Comparison of ENCODE assay signal across 14 cellular contexts in the genomic region with DNA sequence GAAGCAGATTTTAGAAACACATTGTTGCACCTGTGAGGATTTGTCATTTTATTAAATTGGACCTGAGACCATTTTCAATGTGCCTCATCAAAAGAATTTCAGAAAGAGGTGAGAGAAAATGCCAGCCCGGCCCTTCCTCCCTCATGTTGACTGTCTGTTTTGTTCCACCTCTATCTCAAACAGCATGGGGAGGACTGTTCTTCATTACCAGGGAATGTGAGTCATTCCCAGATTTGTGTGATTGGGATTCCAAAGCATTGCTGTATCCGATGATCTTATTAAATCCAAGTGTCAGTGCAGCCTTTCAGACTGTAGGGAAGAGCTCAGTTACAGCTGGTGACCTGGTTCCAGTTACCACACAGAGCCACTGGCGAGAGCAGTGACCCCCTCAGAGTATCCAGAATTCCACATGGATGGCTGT. TPM values are rescaled to one million over a fixed set of nuclear protein-coding genes. Genes with fewer than 3 reads are reported as not detected.
DNase-seq lines count a peak whose midpoint lies in the region; ATAC-seq, FAIRE-seq and TF ChIP-seq lines count a peak whose summit lies in the region.
"Had no signal": no experiment of that assay in that cellular context is flagged by ENCODE, and none has a peak within 500 bp of the region (broad histone marks: within the 10 kb centered on the region; RNA-seq: fewer than 3 reads in every experiment).

No MANE protein-coding gene starts in this region.

- no peaks in the 10 kb centered on the region for H3K79me2 ChIP-seq in GM23248 (ENCODE audit: insufficient read depth)

- H3K4me3 ChIP-seq in GM23248 (peak overlapping the region; percentile 40), bronchial epithelial cell (ENCODE audit: low read depth, low read length) (no peak overlapping the region), subcutaneous abdominal adipose tissue (ENCODE audit: low read depth in 1 of 5, low read length in 5 of 5) (no peak overlapping the region)

- H3K27ac ChIP-seq in GM23248, result peak overlapping the region; percentile 70
- H3K27ac ChIP-seq in subcutaneous abdominal adipose tissue (ENCODE audit: low read depth, low read length), result peak overlapping the region; percentile 32

- H4K20me1 ChIP-seq in GM23248 (ENCODE audit: insufficient read depth), result no peaks in the 10 kb centered on the region

- POLR2A ChIA-PET in WTC11 (lab: Charles Lee), result no interaction called here

- TF ChIP-seq CTCF in bronchial epithelial cell (IDR thresholded peaks at IDR 0.05; ENCODE audit: insufficient read depth, low read length, severe bottlenecking), result no peak
- TF ChIP-seq CTCF in WTC11 (IDR thresholded peaks at IDR 0.05), result no peak

- H3K36me3 ChIP-seq in GM23248 (ENCODE audit: low read depth) (no peaks in the 10 kb centered on the region), bronchial epithelial cell (ENCODE audit: control insufficient read depth, insufficient read depth, low read length) (no peaks in the 10 kb centered on the region), subcutaneous abdominal adipose tissue (ENCODE audit: control insufficient read depth in 5 of 5, insufficient read depth in 5 of 5, low read length in 5 of 5) (peaks cover 0 to 12% (median 7%) of the 10 kb centered on the region in 5 donors)

- H3F3A ChIP-seq in GM23248 (ENCODE audit: insufficient read depth), result peaks cover 15% of the 10 kb centered on the region

- H3K36me3 Mint-ChIP-seq in WTC11, result no peaks in the 10 kb centered on the region
- H3K36me3 Mint-ChIP-seq: activated naive CD4-positive, alpha-beta T cell treated with anti-CD3 and anti-CD28 coated beads, Interleukin-2, amount 10 ng/mL, durations not matched to agents 7 days and 5 days had no signal

- no peaks in the 10 kb centered on the region for H3K27me3 Mint-ChIP-seq in WTC11 (ENCODE audit: low read depth)
- H3K27me3 Mint-ChIP-seq: type B pancreatic cell had no signal

- H3K27ac Mint-ChIP-seq in WTC11, result no peak overlapping the region
- H3K27ac Mint-ChIP-seq: activated naive CD4-positive, alpha-beta T cell treated with anti-CD3 and anti-CD28 coated beads, Interleukin-2, amount 10 ng/mL, durations not matched to agents 7 days and 5 days; type B pancreatic cell had no signal

- H3K4me3 Mint-ChIP-seq in WTC11, result no peak overlapping the region
- H3K4me3 Mint-ChIP-seq: activated naive CD4-positive, alpha-beta T cell treated with anti-CD3 and anti-CD28 coated beads, Interleukin-2, amount 10 ng/mL, durations not matched to agents 7 days and 5 days; type B pancreatic cell had no signal

- in situ Hi-C loops in GM23248 (cut with MboI), result no loop called here

- H3K27me3 ChIP-seq in GM23248 (replicated peaks; ENCODE audit: insufficient read depth) (no peaks in the 10 kb centered on the region), bronchial epithelial cell (ENCODE audit: control insufficient read depth, insufficient read depth, low read length) (no peaks in the 10 kb centered on the region), subcutaneous abdominal adipose tissue (ENCODE audit: control insufficient read depth in 5 of 5, insufficient read depth in 4 of 5, low read length in 5 of 5) (no peaks in the 10 kb centered on the region)

- H3K9ac ChIP-seq in GM23248, result peak overlapping the region; percentile 29; the same call in 1 of the 2 replicates
- H3K9ac ChIP-seq in subcutaneous abdominal adipose tissue (ENCODE audit: low read length in 5 of 5), result no peak overlapping the region

- peak overlapping the region; percentile 68 for H3K4me2 ChIP-seq in GM23248 (ENCODE audit: unreplicated experiment)

- ATAC-seq in left lobe of liver (peak; percentile 42), WTC11 (no peak), HG03521 (IDR thresholded peaks at IDR 0.05; ENCODE audit: unreplicated experiment) (no peak)

- CTCF ChIA-PET in WTC11 (lab: Charles Lee), result interaction anchor here (0.6 to 2.0 kb wide), 2 partner anchors 61 to 242 kb away, joined by 3 to 9 read pairs; no protein-coding TSS in a partner anchor

- H2AFZ ChIP-seq in GM23248, result peak overlapping the region; percentile 30

- H3K4me1 Mint-ChIP-seq in WTC11, result peaks cover 21% of the 10 kb centered on the region
- H3K4me1 Mint-ChIP-seq: activated naive CD4-positive, alpha-beta T cell treated with anti-CD3 and anti-CD28 coated beads, Interleukin-2, amount 10 ng/mL, durations not matched to agents 7 days and 5 days had no signal

- no peaks in the 10 kb centered on the region for H3K9me3 Mint-ChIP-seq in WTC11
- H3K9me3 Mint-ChIP-seq: activated naive CD4-positive, alpha-beta T cell treated with anti-CD3 and anti-CD28 coated beads, Interleukin-2, amount 10 ng/mL, durations not matched to agents 7 days and 5 days; type B pancreatic cell had no signal

- H3K9me3 ChIP-seq in GM23248 (ENCODE audit: low read depth) (no peaks in the 10 kb centered on the region), subcutaneous abdominal adipose tissue (ENCODE audit: control insufficient read depth in 5 of 5, low read length in 5 of 5) (no peaks in the 10 kb centered on the region)

- peak; percentile 87 for DNase-seq in GM23248
- peak; percentile 36 for DNase-seq in bronchial epithelial cell (ENCODE audit: low read depth)
- DNase-seq in left lobe of liver (ENCODE audit: low spot score), result no peak
- no peak for DNase-seq in retina
- no peak for DNase-seq in WTC11 (ENCODE audit: low spot score)
- no peak for DNase-seq in NCI-H345 (lab: John Stamatoyannopoulos, UW)
- DNase-seq: activated CD4-positive, alpha-beta T cell treated with anti-CD3 and anti-CD28 coated beads, Interleukin-2, amount 50 U/mL, for 48 hours; activated naive CD4-positive, alpha-beta T cell treated with anti-CD3 and anti-CD28 coated beads, Interleukin-2, amount 10 ng/mL, durations not matched to agents 7 days and 5 days; NCI-H1417 treated with DMSO at 0.1 percent for 48 hours; T-helper 1 cell had no signal

- FAIRE-seq in bronchial epithelial cell (lab: Jason Lieb, UNC), result peak; percentile 62
- FAIRE-seq: GM12892 had no signal

- 0 to 2% methylated on average over 3 of the region's 3 CpGs for WGBS in GM23248 (ENCODE audit: low coverage in 1 of 2, low lambda C conversion rate in 2 of 2, missing lambda C conversion rate in 2 of 2), 2 experiments

- H3K4me1 ChIP-seq in GM23248 (ENCODE audit: insufficient read depth) (peaks cover 16% of the 10 kb centered on the region), subcutaneous abdominal adipose tissue (ENCODE audit: control insufficient read depth in 5 of 5, insufficient read depth in 5 of 5, low read length in 5 of 5) (peaks cover 0 to 12% (median 8%) of the 10 kb centered on the region in 5 donors)

- no peaks in the 10 kb centered on the region for H3K9me2 ChIP-seq in GM23248 (ENCODE audit: insufficient read depth)

TF ChIP-seq in WTC11, 78 proteins besides CTCF, POLR2A, EP300 and RAD21 (continues in another document):
- TF ChIP-seq, protein P1, sequence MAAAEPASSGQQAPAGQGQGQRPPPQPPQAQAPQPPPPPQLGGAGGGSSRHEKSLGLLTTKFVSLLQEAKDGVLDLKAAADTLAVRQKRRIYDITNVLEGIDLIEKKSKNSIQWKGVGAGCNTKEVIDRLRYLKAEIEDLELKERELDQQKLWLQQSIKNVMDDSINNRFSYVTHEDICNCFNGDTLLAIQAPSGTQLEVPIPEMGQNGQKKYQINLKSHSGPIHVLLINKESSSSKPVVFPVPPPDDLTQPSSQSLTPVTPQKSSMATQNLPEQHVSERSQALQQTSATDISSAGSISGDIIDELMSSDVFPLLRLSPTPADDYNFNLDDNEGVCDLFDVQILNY (CRISPR knock-in tag; IDR thresholded peaks at IDR 0.05), result no peak
- TF ChIP-seq, protein P2, sequence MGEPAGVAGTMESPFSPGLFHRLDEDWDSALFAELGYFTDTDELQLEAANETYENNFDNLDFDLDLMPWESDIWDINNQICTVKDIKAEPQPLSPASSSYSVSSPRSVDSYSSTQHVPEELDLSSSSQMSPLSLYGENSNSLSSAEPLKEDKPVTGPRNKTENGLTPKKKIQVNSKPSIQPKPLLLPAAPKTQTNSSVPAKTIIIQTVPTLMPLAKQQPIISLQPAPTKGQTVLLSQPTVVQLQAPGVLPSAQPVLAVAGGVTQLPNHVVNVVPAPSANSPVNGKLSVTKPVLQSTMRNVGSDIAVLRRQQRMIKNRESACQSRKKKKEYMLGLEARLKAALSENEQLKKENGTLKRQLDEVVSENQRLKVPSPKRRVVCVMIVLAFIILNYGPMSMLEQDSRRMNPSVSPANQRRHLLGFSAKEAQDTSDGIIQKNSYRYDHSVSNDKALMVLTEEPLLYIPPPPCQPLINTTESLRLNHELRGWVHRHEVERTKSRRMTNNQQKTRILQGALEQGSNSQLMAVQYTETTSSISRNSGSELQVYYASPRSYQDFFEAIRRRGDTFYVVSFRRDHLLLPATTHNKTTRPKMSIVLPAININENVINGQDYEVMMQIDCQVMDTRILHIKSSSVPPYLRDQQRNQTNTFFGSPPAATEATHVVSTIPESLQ (CRISPR knock-in tag; IDR thresholded peaks at IDR 0.05), result no peak
- no peak for TF ChIP-seq ZNF423 (CRISPR knock-in tag; IDR thresholded peaks at IDR 0.05)
- TF ChIP-seq ZNF317 (CRISPR knock-in tag; IDR thresholded peaks at IDR 0.05; ENCODE audit: borderline replicate concordance, low read depth), result no peak
- TF ChIP-seq, protein P3, sequence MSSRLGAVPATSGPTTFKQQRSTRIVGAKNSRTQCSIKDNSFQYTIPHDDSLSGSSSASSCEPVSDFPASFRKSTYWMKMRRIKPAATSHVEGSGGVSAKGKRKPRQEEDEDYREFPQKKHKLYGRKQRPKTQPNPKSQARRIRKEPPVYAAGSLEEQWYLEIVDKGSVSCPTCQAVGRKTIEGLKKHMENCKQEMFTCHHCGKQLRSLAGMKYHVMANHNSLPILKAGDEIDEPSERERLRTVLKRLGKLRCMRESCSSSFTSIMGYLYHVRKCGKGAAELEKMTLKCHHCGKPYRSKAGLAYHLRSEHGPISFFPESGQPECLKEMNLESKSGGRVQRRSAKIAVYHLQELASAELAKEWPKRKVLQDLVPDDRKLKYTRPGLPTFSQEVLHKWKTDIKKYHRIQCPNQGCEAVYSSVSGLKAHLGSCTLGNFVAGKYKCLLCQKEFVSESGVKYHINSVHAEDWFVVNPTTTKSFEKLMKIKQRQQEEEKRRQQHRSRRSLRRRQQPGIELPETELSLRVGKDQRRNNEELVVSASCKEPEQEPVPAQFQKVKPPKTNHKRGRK (CRISPR knock-in tag; IDR thresholded peaks at IDR 0.05; ENCODE audit: borderline replicate concordance), result no peak
- TF ChIP-seq NFATC4 (CRISPR knock-in tag; IDR thresholded peaks at IDR 0.05), result no peak
- TF ChIP-seq RELA (CRISPR knock-in tag; IDR thresholded peaks at IDR 0.05; ENCODE audit: borderline replicate concordance), result no peak

RNA-seq across cellular contexts. Expression of gene KREMEN1, which starts 20.7 kb away (rescaled TPM):
- 2.7 and 4.4 TPM in 2 replicates for total RNA-seq in GM23248 (2014; rRNA removed; shearing (Covaris generic))
- polyA plus RNA-seq in GM23248 (2016; fragmentation: Nextera tagmentation; extraction: Ambion mirVana), result 4.3 and 4.5 TPM in 2 replicates
- 5.8 and 15.9 TPM in 2 replicates for total RNA-seq in bronchial epithelial cell
- total RNA-seq in left lobe of liver, result 4.9 TPM
- 4.1 to 5.8 TPM (median 5.4 TPM) in 3 replicates for total RNA-seq in WTC11 (2021)

RNA-seq across cellular contexts. Expression of gene C22orf31, which starts 31.9 kb away (rescaled TPM):
- total RNA-seq in GM23248 (2014; rRNA removed; shearing (Covaris generic)), result not detected in 2 replicates
- polyA plus RNA-seq in GM23248 (2016; fragmentation: Nextera tagmentation; extraction: Ambion mirVana), result not detected in 2 replicates
- total RNA-seq in bronchial epithelial cell (not detected in 2 replicates), left lobe of liver (not detected), WTC11 (2021) (not detected in 3 replicates)

Comparison
In these comparisons a context has a peak if more than half of its experiments do, and no peak if none do; other contexts are left out.
1. DNase-seq: peak in GM23248 (single experiment) and bronchial epithelial cell (single experiment); none in left lobe of liver (single experiment), retina (single experiment), WTC11 (single experiment) and NCI-H345 (single experiment).